In genomic region chr16:5706206-5706605, GRCh38 we compare ENCODE assay signal across 23 cellular contexts.
DNase-seq lines count a peak whose midpoint lies in the region; ATAC-seq and TF ChIP-seq lines count a peak whose summit lies in the region.
"Had no signal": no experiment of that assay in that cellular context is flagged by ENCODE, and none has a peak within 500 bp of the region (broad histone marks: within the 10 kb centered on the region; RNA-seq: fewer than 3 reads in every experiment).

No MANE protein-coding gene starts in this region.

- TF ChIP-seq CTCF in glutamatergic neuron (IDR thresholded peaks at IDR 0.05; ENCODE audit: partially characterized antibody, unreplicated experiment), result no peak

- peak; percentile 44 for ATAC-seq in sciatic nerve
- ATAC-seq: Panc1 had no signal

- H3K4me1 Mint-ChIP-seq in glutamatergic neuron (ENCODE audit: low read depth, unreplicated experiment), result no peaks in the 10 kb centered on the region
- H3K4me1 Mint-ChIP-seq: CD14-positive monocyte; CD8-positive, alpha-beta memory T cell had no signal

- no peak overlapping the region for H3K4me3 Mint-ChIP-seq in glutamatergic neuron (ENCODE audit: unreplicated experiment)
- H3K4me3 Mint-ChIP-seq: CD14-positive monocyte; CD8-positive, alpha-beta memory T cell had no signal

- peaks cover 7% of the 10 kb centered on the region for H3K36me3 Mint-ChIP-seq in glutamatergic neuron (ENCODE audit: unreplicated experiment)
- H3K36me3 Mint-ChIP-seq: CD14-positive monocyte; CD8-positive, alpha-beta memory T cell had no signal

- peaks cover 7% of the 10 kb centered on the region for H3K9me3 Mint-ChIP-seq in glutamatergic neuron (ENCODE audit: unreplicated experiment)

- peak overlapping the region; percentile 4 for H3K27ac Mint-ChIP-seq in glutamatergic neuron (ENCODE audit: unreplicated experiment)
- H3K27ac Mint-ChIP-seq: CD14-positive monocyte; CD8-positive, alpha-beta memory T cell had no signal

- intact Hi-C loops in sciatic nerve (cut with DNase I), result no loop called here

- in situ Hi-C loops in Caki2 (cut with HindIII; ENCODE audit: low pct_unique_long_range_greater_than_20kb, low sequenced_read_pairs), result no loop called here

- DNase-seq in Caki2 (ENCODE audit: low read depth) (peak; percentile 5), NCI-H226 (peak; percentile 81), glutamatergic neuron (no peak), sciatic nerve (ENCODE audit: low spot score) (no peak), NCI-H2196 treated with DMSO at 0.1 percent for 48 hours (lab: John Stamatoyannopoulos, UW; ENCODE audit: unreplicated experiment) (no peak), NOMO-1 (lab: John Stamatoyannopoulos, UW; ENCODE audit: unreplicated experiment in 2 of 2) (no peak), HuH-7.5 (ENCODE audit: low spot score) (no peak)
- DNase-seq: BE2C; CD8-positive, alpha-beta memory T cell; DMS153; DND-41; HCEC 1CT; Karpas-422; MV-4-11; NCI-H1105; NCI-H1436 treated with DMSO at 0.1 percent for 48 hours; NCI-H187 treated with DMSO at 0.1 percent for 48 hours; NCI-H2107; NCI-H446 treated with DMSO at 0.1 percent for 48 hours; NCI-H526; SHP77 treated with DMSO at 0.1 percent for 48 hours had no signal

- peaks cover 3% of the 10 kb centered on the region for H3K27me3 Mint-ChIP-seq in glutamatergic neuron (ENCODE audit: unreplicated experiment)
- H3K27me3 Mint-ChIP-seq: CD8-positive, alpha-beta memory T cell had no signal

Comparison
In these comparisons a context has a peak if more than half of its experiments do, and no peak if none do; other contexts are left out.
1. DNase-seq: peak in Caki2 (single experiment) and NCI-H226 (single experiment); none in glutamatergic neuron (single experiment), sciatic nerve (single experiment), NCI-H2196 treated with DMSO at 0.1 percent for 48 hours (single experiment), NOMO-1 (0 of 2) and HuH-7.5 (single experiment).